ENCODE assay signal across 13 cellular contexts in genomic region chr5:80189201-80189600, GRCh38.
DNase-seq lines count a peak whose midpoint lies in the region; ATAC-seq, FAIRE-seq and TF ChIP-seq lines count a peak whose summit lies in the region.
"Had no signal": no experiment of that assay in that cellular context is flagged by ENCODE, and none has a peak within 500 bp of the region (broad histone marks: within the 10 kb centered on the region; RNA-seq: fewer than 3 reads in every experiment).

No MANE protein-coding gene starts in this region.

- peaks cover 27% of the 10 kb centered on the region for H3F3A ChIP-seq in GM23338 (replicated peaks; ENCODE audit: low read depth)

- H3K9me2 ChIP-seq in GM23338 (ENCODE audit: insufficient read depth), result no peaks in the 10 kb centered on the region

- no peak for TF ChIP-seq POLR2A in Peyer's patch (IDR thresholded peaks at IDR 0.05)

- WGBS in small intestine, 3 donors, result 72 to 83% (median 75%) methylated on average over 8 of the region's 8 CpGs

- no peak for FAIRE-seq in small intestine (lab: Jason Lieb, UNC)
- FAIRE-seq: GM12892 had no signal

- H4K20me1 ChIP-seq in GM23338 (replicated peaks; ENCODE audit: insufficient read depth), result peaks cover 11% of the 10 kb centered on the region

- no peaks in the 10 kb centered on the region; the same call in 2 of the 3 replicates for H3K36me3 Mint-ChIP-seq in GM23338 (ENCODE audit: low read depth)

- no peaks in the 10 kb centered on the region; the same call in 2 of the 3 replicates for H3K9me3 Mint-ChIP-seq in GM23338

- 0 out of 2 replicates have a peak overlapping the region, but pooled peaks have one; percentile 8 for H3K4me2 ChIP-seq in GM23338

- DNase-seq in GM23338 (ENCODE audit: low spot score), result peak; percentile 34
- no peak for DNase-seq in Peyer's patch
- no peak for DNase-seq in effector memory CD4-positive, alpha-beta T cell
- DNase-seq in small intestine, result no peak
- DNase-seq in stimulated activated CD4-positive, alpha-beta T cell treated with anti-CD3 and anti-CD28 coated beads, Interleukin-4, amount 100 ng/mL, for 1 hour, result no peak
- no peak for DNase-seq in G401 (ENCODE audit: low spot score)
- DNase-seq: activated gamma-delta T cell; effector CD4-positive, alpha-beta T cell; NCI-H1436 had no signal

- H2AFZ ChIP-seq in GM23338, result no peak overlapping the region

- peak overlapping the region; percentile 99 for H3K27ac ChIP-seq in GM23338 (ENCODE audit: low read depth)
- H3K27ac ChIP-seq in Peyer's patch, result peak overlapping the region in 3 of 4 donors; percentile 35 to 76 (median 36)
- peak overlapping the region; percentile 74 for H3K27ac ChIP-seq in effector memory CD4-positive, alpha-beta T cell (ENCODE audit: insufficient read depth, low read length, poor library complexity, severe bottlenecking)
- peak overlapping the region; percentile 47 to 55 for H3K27ac ChIP-seq in small intestine (ENCODE audit: low read depth in 1 of 2, low read length in 1 of 2)

- peak overlapping the region; percentile 84 for H3K27ac Mint-ChIP-seq in GM23338

- H3K4me3 Mint-ChIP-seq in GM23338, result no peak overlapping the region

- H3K36me3 ChIP-seq in GM23338 (ENCODE audit: insufficient read depth), result no peaks in the 10 kb centered on the region
- no peaks in the 10 kb centered on the region for H3K36me3 ChIP-seq in Peyer's patch
- H3K36me3 ChIP-seq in effector memory CD4-positive, alpha-beta T cell (ENCODE audit: control insufficient read depth, insufficient read depth, low read length), result no peaks in the 10 kb centered on the region
- H3K36me3 ChIP-seq in small intestine (ENCODE audit: control insufficient read depth in 2 of 2, insufficient read depth in 2 of 2, low read length in 2 of 2), result no peaks in the 10 kb centered on the region

- H3K4me1 ChIP-seq in GM23338 (ENCODE audit: insufficient read depth), result peaks cover 70% of the 10 kb centered on the region
- peaks cover 0 to 56% (median 5%) of the 10 kb centered on the region in 4 donors for H3K4me1 ChIP-seq in Peyer's patch
- H3K4me1 ChIP-seq in effector memory CD4-positive, alpha-beta T cell (ENCODE audit: control insufficient read depth, insufficient read depth, low read length, poor library complexity, severe bottlenecking), result peaks cover 68% of the 10 kb centered on the region
- peaks cover under 1 to 23% of the 10 kb centered on the region in 2 donors for H3K4me1 ChIP-seq in small intestine (ENCODE audit: control insufficient read depth in 2 of 2, insufficient read depth in 1 of 2, low read depth in 1 of 2, low read length in 1 of 2)

- H3K9me3 ChIP-seq in Peyer's patch (no peaks in the 10 kb centered on the region), small intestine (ENCODE audit: control insufficient read depth, low read depth) (no peaks in the 10 kb centered on the region)
- no peaks in the 10 kb centered on the region for H3K9me3 ChIP-seq in effector memory CD4-positive, alpha-beta T cell (ENCODE audit: control insufficient read depth, low read length)

- H3K4me3 ChIP-seq in GM23338, result no peak overlapping the region
- H3K4me3 ChIP-seq in Peyer's patch, result peak overlapping the region in 1 of 4 donors; percentile 20
- peak overlapping the region; percentile 58 for H3K4me3 ChIP-seq in effector memory CD4-positive, alpha-beta T cell (ENCODE audit: insufficient read depth, low read depth, low read length, poor library complexity, severe bottlenecking)
- H3K4me3 ChIP-seq in small intestine (ENCODE audit: low read depth in 1 of 2, low read length in 2 of 2), result peak overlapping the region in 1 of 2 donors; percentile 13
- H3K4me3 ChIP-seq: skin epidermis had no signal

- in situ Hi-C loops in G401 (cut with HindIII; ENCODE audit: low sequenced_read_pairs), result no loop called here

- H3K27me3 ChIP-seq in GM23338 (ENCODE audit: insufficient read depth) (no peaks in the 10 kb centered on the region), Peyer's patch (no peaks in the 10 kb centered on the region), small intestine (ENCODE audit: control insufficient read depth in 2 of 2, insufficient read depth in 2 of 2, low read length in 2 of 2) (no peaks in the 10 kb centered on the region)
- no peaks in the 10 kb centered on the region for H3K27me3 ChIP-seq in effector memory CD4-positive, alpha-beta T cell (replicated peaks; ENCODE audit: control insufficient read depth, insufficient read depth, low read length, poor library complexity, severe bottlenecking)

- peaks cover 73% of the 10 kb centered on the region for H3K79me2 ChIP-seq in GM23338 (replicated peaks; ENCODE audit: insufficient read depth)

- ATAC-seq in GM23338 (peak; percentile 4; the same call in 1 of the 3 replicates), GM18907 (IDR thresholded peaks at IDR 0.05; ENCODE audit: unreplicated experiment) (no peak), HG02623 (IDR thresholded peaks at IDR 0.05; ENCODE audit: unreplicated experiment) (no peak)

- TF ChIP-seq CTCF in GM23338 (conservative IDR thresholded peaks at IDR 0.05; ENCODE audit: low read depth in 2 of 2) (no peak), Peyer's patch (IDR thresholded peaks at IDR 0.05) (no peak)

- peaks cover 78% of the 10 kb centered on the region for H3K4me1 Mint-ChIP-seq in GM23338

- H3K27me3 Mint-ChIP-seq in GM23338 (ENCODE audit: insufficient read depth, low read depth, poor library complexity), result peaks cover 10% of the 10 kb centered on the region

TF ChIP-seq in GM23338, 12 proteins besides CTCF, POLR2A, EP300 and RAD21:
- TF ChIP-seq EZH2 (IDR thresholded peaks at IDR 0.05; ENCODE audit: low read depth, unreplicated experiment), result no peak
- TF ChIP-seq REST (IDR thresholded peaks at IDR 0.05; ENCODE audit: unreplicated experiment), result no peak
- no peak for TF ChIP-seq EZH2phosphoT487 (IDR thresholded peaks at IDR 0.05; ENCODE audit: unreplicated experiment)
- TF ChIP-seq ZNF331 (CRISPR knock-in tag; IDR thresholded peaks at IDR 0.05; ENCODE audit: low read depth), result no peak
TF ChIP-seq in GM23338: peak in this region for 0.

Comparison
In these comparisons a context has a peak if more than half of its experiments do, and no peak if none do; other contexts are left out.
1. H3K27ac ChIP-seq: peak in every context shown above with its lines; median percentile 99 in GM23338; 74 in effector memory CD4-positive, alpha-beta T cell; 51 in small intestine; 36 in Peyer's patch.